Comparison of ENCODE assay signal across 8 cellular contexts in the genomic region with DNA sequence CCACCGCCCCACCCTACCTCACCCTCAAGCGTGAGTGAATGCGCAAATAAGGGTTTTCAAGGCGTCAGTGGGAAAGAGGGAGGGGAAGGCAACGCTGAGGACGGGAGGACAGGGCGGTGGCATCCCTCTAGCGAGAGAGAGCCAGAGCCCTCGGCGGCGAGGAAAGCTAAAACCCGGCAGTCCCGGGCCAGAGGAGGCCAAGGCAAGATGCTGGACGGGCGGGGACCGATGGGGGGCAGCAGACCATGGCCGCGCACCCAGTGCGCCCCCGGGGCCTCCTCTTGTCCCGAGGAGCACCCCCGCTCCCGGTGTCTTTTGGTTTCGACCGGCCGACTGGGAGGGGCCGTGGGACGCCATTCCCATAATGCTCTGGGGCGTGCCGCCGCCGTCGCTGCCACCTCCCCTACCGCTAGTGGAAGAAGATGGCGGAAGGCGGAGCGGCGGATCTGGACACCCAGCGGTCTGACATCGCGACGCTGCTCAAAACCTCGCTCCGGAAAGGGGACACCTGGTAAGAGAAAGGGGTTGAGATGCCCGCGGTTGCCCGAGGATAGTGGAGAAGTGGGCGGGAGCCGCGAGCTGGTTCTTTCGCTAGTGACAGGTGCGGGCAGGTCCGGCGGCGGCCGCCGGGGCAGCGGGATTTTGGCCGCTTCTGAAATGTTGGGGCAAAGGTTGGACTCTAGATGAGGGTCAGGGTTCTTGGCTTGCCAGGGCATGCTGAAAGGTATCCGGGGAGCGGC. TPM values are rescaled to one million over a fixed set of nuclear protein-coding genes. Genes with fewer than 3 reads are reported as not detected.
DNase-seq lines count a peak whose midpoint lies in the region; TF ChIP-seq lines count a peak whose summit lies in the region.

A gene (plus strand): TSS at position 412 of the 740 bp plus-strand sequence. CDS start 11 bp downstream, at position 423.

- peak within 1 kb of the TSS; percentile 95 for H2AFZ ChIP-seq in neural progenitor cell (replicated peaks)

- H3K27ac ChIP-seq in neural progenitor cell, result peak within 1 kb of the TSS; percentile 39

- H3K36me3 Mint-ChIP-seq in neural progenitor cell, result no peaks in the 10 kb centered on the region

- H3K36me3 ChIP-seq in H7 (replicated peaks; ENCODE audit: control insufficient read depth, insufficient read depth, low read length) (no peaks in the 10 kb centered on the region), neural progenitor cell (no peaks in the 10 kb centered on the region)

- H3K27me3 ChIP-seq in H7 (ENCODE audit: control insufficient read depth, insufficient read depth, low read length) (no peaks in the 10 kb centered on the region), neural progenitor cell (no peaks in the 10 kb centered on the region)

- DNase-seq in G401 (ENCODE audit: low spot score) (peak; percentile 96), H7 (peak; percentile 92), M059J (ENCODE audit: low read depth) (peak; percentile 92), SHP77 treated with DMSO at 0.1 percent for 48 hours (lab: John Stamatoyannopoulos, UW) (peak; percentile 88), foreskin fibroblast (peak; percentile 98 to 99), neural progenitor cell (ENCODE audit: low spot score) (peak; percentile 98), stromal cell of bone marrow (ENCODE audit: low read depth) (peak; percentile 95)
- peak; percentile 95 for DNase-seq in activated gamma-delta T cell treated with anti-CD3 and anti-CD28 coated beads, Interleukin-2, amount 50 U/mL, for 16 hours (ENCODE audit: low read depth)

- H3K27me3 Mint-ChIP-seq in neural progenitor cell (ENCODE audit: insufficient read depth, low read depth), result no peaks in the 10 kb centered on the region

- H3K4me1 Mint-ChIP-seq in neural progenitor cell, result peaks cover 21% of the 10 kb centered on the region

- peak within 1 kb of the TSS; percentile 88 for H3K9ac ChIP-seq in neural progenitor cell

- TF ChIP-seq CTCF in foreskin fibroblast (IDR thresholded peaks at IDR 0.05; ENCODE audit: low read depth, low read length), result peak; percentile 66
- peak; percentile 76 for TF ChIP-seq CTCF in neural progenitor cell (IDR thresholded peaks at IDR 0.05)

- peak within 1 kb of the TSS; percentile 99 for H3K4me3 Mint-ChIP-seq in neural progenitor cell

- peaks cover 50% of the 10 kb centered on the region for H3K79me2 ChIP-seq in neural progenitor cell (ENCODE audit: low read depth)

- H3K4me1 ChIP-seq in neural progenitor cell, result peaks cover 12% of the 10 kb centered on the region

- peaks cover 13% of the 10 kb centered on the region for H4K20me1 ChIP-seq in neural progenitor cell (ENCODE audit: low read depth)

- in situ Hi-C loops in G401 (cut with HindIII; ENCODE audit: low sequenced_read_pairs), result no loop called here

- H3K9me3 ChIP-seq in neural progenitor cell (ENCODE audit: low read depth), result no peaks in the 10 kb centered on the region

- peak within 1 kb of the TSS; percentile 90 for H3K4me2 ChIP-seq in neural progenitor cell

- H3K27ac Mint-ChIP-seq in neural progenitor cell, result peak within 1 kb of the TSS; percentile 99

- no peaks in the 10 kb centered on the region for H3K9me3 Mint-ChIP-seq in neural progenitor cell

- peaks cover 9% of the 10 kb centered on the region for H3F3A ChIP-seq in neural progenitor cell (ENCODE audit: low read depth)

- H3K4me3 ChIP-seq in H7 (ENCODE audit: insufficient read depth, low read depth, low read length), result peak within 1 kb of the TSS; percentile 97
- peak within 1 kb of the TSS; percentile 92 to 97 for H3K4me3 ChIP-seq in foreskin fibroblast (ENCODE audit: low read depth in 1 of 2, low read length in 2 of 2)
- H3K4me3 ChIP-seq in neural progenitor cell, result peak within 1 kb of the TSS; percentile 100

RNA-seq across cellular contexts. Expression of the gene that starts here (rescaled TPM):
- 14.1 and 22.4 TPM in 2 replicates for total RNA-seq in G401 (2014; rRNA removed; shearing (Covaris generic))
- 16.9 and 21.9 TPM in 2 replicates for total RNA-seq in H7 (2014; rRNA removed; shearing (Covaris generic))
- total RNA-seq in M059J (2014; rRNA removed; shearing (Covaris generic)), result 29.2 and 37.3 TPM in 2 replicates
- 29.6 and 36.0 TPM in 2 replicates for total RNA-seq in neural progenitor cell (ENCODE audit: low replicate concordance)

Comparison
In these comparisons a context has a peak if more than half of its experiments do, and no peak if none do; other contexts are left out.
1. Peak in every context shown above with its lines: DNase-seq, H3K4me3 ChIP-seq and H3K27ac ChIP-seq.